16 cellular contexts compared by ENCODE assay signal in genomic region chr13:98665638-98665995, GRCh38.
A peak's percentile ranks its signal among the peaks of the same experiment; 100 is the strongest.
DNase-seq lines count a peak whose midpoint lies in the region; ATAC-seq, FAIRE-seq and TF ChIP-seq lines count a peak whose summit lies in the region.
"Had no signal": no experiment of that assay in that cellular context is flagged by ENCODE, and none has a peak within 500 bp of the region (broad histone marks: within the 10 kb centered on the region; RNA-seq: fewer than 3 reads in every experiment).

No MANE protein-coding gene starts in this region.

- no peak for FAIRE-seq in A549 (lab: Jason Lieb, UNC)
- FAIRE-seq: H1, K562 had no signal

- H3K27ac Mint-ChIP-seq in stimulated activated naive CD8-positive, alpha-beta T cell treated with anti-CD3 and anti-CD28 coated beads, Interleukin-15, amount 100 ng/mL, for 72 hours: no peak overlapping the region
- H3K27ac Mint-ChIP-seq: CD4-positive, CD25-positive, alpha-beta regulatory T cell had no signal

- H3K4me1 ChIP-seq in A549: peaks cover 21% of the 10 kb centered on the region
- no peaks in the 10 kb centered on the region for H3K4me1 ChIP-seq in HEK293 (ENCODE audit: control insufficient read depth, insufficient read depth, low read length)
- peaks cover 27% of the 10 kb centered on the region for H3K4me1 ChIP-seq in PC-9 (replicated peaks; ENCODE audit: insufficient read depth)
- H3K4me1 ChIP-seq in left lung: no peaks in the 10 kb centered on the region

- intact Hi-C loops in PC-9 (cut with micrococcal nuclease; ENCODE audit: unreplicated experiment): no loop called here
- intact Hi-C loops in left lung (cut with DNase I): no loop called here

- H3K27ac ChIP-seq in A549: peak overlapping the region in 1 of 2 experiments; percentile 35; a peak in 1 of 6 replicates
- H3K27ac ChIP-seq in HEK293 (ENCODE audit: extremely low read depth, low read depth, low read length): no peak overlapping the region
- H3K27ac ChIP-seq in PC-9: peak overlapping the region; percentile 38; the same call in 1 of the 2 replicates
- H3K27ac ChIP-seq in left lung: no peak overlapping the region

- no peak for TF ChIP-seq CTCF in A549 (IDR thresholded peaks at IDR 0.05)
- TF ChIP-seq CTCF in HEK293 (tag by site-specific recombination; IDR thresholded peaks at IDR 0.05): no peak
- TF ChIP-seq CTCF in PC-9 (conservative IDR thresholded peaks at IDR 0.05): no peak
- no peak for TF ChIP-seq CTCF in left lung (IDR thresholded peaks at IDR 0.05)

- H3K79me2 ChIP-seq in PC-9 (ENCODE audit: low read depth): no peaks in the 10 kb centered on the region

- peaks cover 27% of the 10 kb centered on the region for H3K27me3 Mint-ChIP-seq in stimulated activated naive CD8-positive, alpha-beta T cell treated with anti-CD3 and anti-CD28 coated beads, Interleukin-15, amount 100 ng/mL, for 72 hours

- POLR2A ChIA-PET in A549 (lab: Yijun Ruan, JAX) (no interaction called here), HEK293 (lab: Yijun Ruan, JAX) (interaction anchor here (0.6 kb wide), 1 partner anchor 8 kb away, joined by 3 read pairs; no protein-coding TSS in a partner anchor), PC-9 (lab: Charles Lee; ENCODE audit: unreplicated experiment) (no interaction called here)

- no peak overlapping the region for H3K4me3 Mint-ChIP-seq in stimulated activated naive CD8-positive, alpha-beta T cell treated with anti-CD3 and anti-CD28 coated beads, Interleukin-15, amount 100 ng/mL, for 72 hours
- H3K4me3 Mint-ChIP-seq: CD4-positive, CD25-positive, alpha-beta regulatory T cell had no signal

- H4K20me1 ChIP-seq in PC-9 (ENCODE audit: insufficient read depth): no peaks in the 10 kb centered on the region

- no peak overlapping the region for H2AFZ ChIP-seq in PC-9

- H3K36me3 ChIP-seq in HEK293 (ENCODE audit: control insufficient read depth in 2 of 2, insufficient read depth in 1 of 2, low read length in 2 of 2) (no peaks in the 10 kb centered on the region), PC-9 (ENCODE audit: low read depth) (no peaks in the 10 kb centered on the region), left lung (no peaks in the 10 kb centered on the region)

- peaks cover 19% of the 10 kb centered on the region; the same call in 1 of the 2 replicates for H3F3A ChIP-seq in PC-9 (ENCODE audit: insufficient read depth, low read depth)

- H3K9me3 ChIP-seq in A549: no peaks in the 10 kb centered on the region
- H3K9me3 ChIP-seq in HEK293 (ENCODE audit: control insufficient read depth, insufficient read depth, low read depth, low read length): no peaks in the 10 kb centered on the region
- H3K9me3 ChIP-seq in PC-9 (ENCODE audit: insufficient read depth, low read depth): no peaks in the 10 kb centered on the region
- H3K9me3 ChIP-seq in left lung: no peaks in the 10 kb centered on the region

- H3K4me2 ChIP-seq in A549 (peak overlapping the region; percentile 62), PC-9 (peak overlapping the region; percentile 39)

- H3K27me3 ChIP-seq in PC-9 (ENCODE audit: insufficient read depth, low read depth) (no peaks in the 10 kb centered on the region), left lung (no peaks in the 10 kb centered on the region)

- CTCF ChIA-PET in A549 (lab: Yijun Ruan, JAX) (interaction anchor here (1.6 to 2.1 kb wide), 3 partner anchors 12 to 220 kb away, joined by 3 to 9 read pairs (median 8); no protein-coding TSS in a partner anchor), HEK293 (lab: Yijun Ruan, JAX) (interaction anchor here (0.5 to 1.9 kb wide), 6 partner anchors 12 to 215 kb away, joined by 3 to 17 read pairs (median 3); no protein-coding TSS in a partner anchor), PC-9 (lab: Charles Lee) (interaction anchor here (0.6 kb wide), 1 partner anchor 21 kb away, joined by 7 read pairs; no protein-coding TSS in a partner anchor)

- no peaks in the 10 kb centered on the region for H3K9me3 Mint-ChIP-seq in stimulated activated naive CD8-positive, alpha-beta T cell treated with anti-CD3 and anti-CD28 coated beads, Interleukin-15, amount 100 ng/mL, for 72 hours
- H3K9me3 Mint-ChIP-seq: CD4-positive, CD25-positive, alpha-beta regulatory T cell had no signal

- TF ChIP-seq POLR2A in A549 (IDR thresholded peaks at IDR 0.05; ENCODE audit: low read length): no peak
- TF ChIP-seq POLR2A in GM18505 (IDR thresholded peaks at IDR 0.05; ENCODE audit: borderline replicate concordance, extremely low read depth, insufficient read depth, insufficient read length): no peak

- no TSS peak for BruUV-seq in PC-9 (replicated peaks; lab: Mats Ljungman, UMichigan)

- H3K4me1 Mint-ChIP-seq in stimulated activated naive CD8-positive, alpha-beta T cell treated with anti-CD3 and anti-CD28 coated beads, Interleukin-15, amount 100 ng/mL, for 72 hours: peaks cover 25% of the 10 kb centered on the region

- no peak for TF ChIP-seq EP300 in A549 (IDR thresholded peaks at IDR 0.05)

- no peaks in the 10 kb centered on the region for H3K9me2 ChIP-seq in PC-9 (ENCODE audit: insufficient read depth)

- ATAC-seq in A549: no peak
- ATAC-seq in left lung: peak; percentile 34
- no peak for ATAC-seq in stimulated activated naive CD8-positive, alpha-beta T cell treated with anti-CD3 and anti-CD28 coated beads, Interleukin-15, amount 100 ng/mL, for 72 hours
- no peak for ATAC-seq in HG02588 (IDR thresholded peaks at IDR 0.05; ENCODE audit: unreplicated experiment)
- no peak for ATAC-seq in GM21825 (IDR thresholded peaks at IDR 0.05; ENCODE audit: unreplicated experiment)
- no peak for ATAC-seq in GM18505 (IDR thresholded peaks at IDR 0.05; ENCODE audit: unreplicated experiment)
- ATAC-seq: K562 had no signal

- TF ChIP-seq RAD21 in A549 (conservative IDR thresholded peaks at IDR 0.05 in 1 of 2, IDR thresholded peaks at IDR 0.05 in 1 of 2): no peak

- no peak for DNase-seq in A549 (ENCODE audit: low read depth in 1 of 2, low spot score in 1 of 2)
- DNase-seq in PC-9: peak in 1 of 2 experiments; percentile 79
- DNase-seq in left lung: no peak
- no peak for DNase-seq in stimulated activated naive CD8-positive, alpha-beta T cell treated with anti-CD3 and anti-CD28 coated beads, Interleukin-15, amount 100 ng/mL, for 72 hours
- DNase-seq: AML-193; CD4-positive, CD25-positive, alpha-beta regulatory T cell; DND-41; GF-D8; NCI-H1105; NCI-H1694 treated with DMSO at 0.1 percent for 48 hours had no signal

- no peak overlapping the region for H3K4me3 ChIP-seq in A549
- no peak overlapping the region for H3K4me3 ChIP-seq in HEK293 (ENCODE audit: low read depth, low read length)
- H3K4me3 ChIP-seq in PC-9: no peak overlapping the region
- no peak overlapping the region for H3K4me3 ChIP-seq in left lung
- H3K4me3 ChIP-seq: K562 had no signal

TF ChIP-seq in A549, 52 proteins besides CTCF, POLR2A, EP300 and RAD21:
- no peak for TF ChIP-seq HDAC2 (IDR thresholded peaks at IDR 0.05)
- TF ChIP-seq SREBF2 (IDR thresholded peaks at IDR 0.05): no peak
- no peak for TF ChIP-seq CBX8 (IDR thresholded peaks at IDR 0.05)
- TF ChIP-seq MAFK (IDR thresholded peaks at IDR 0.05; ENCODE audit: partially characterized antibody): no peak
- no peak for TF ChIP-seq JUN (IDR thresholded peaks at IDR 0.05)

TF ChIP-seq in HEK293, 187 proteins besides CTCF, POLR2A, EP300 and RAD21:
- TF ChIP-seq ZNF585B (tag by site-specific recombination; IDR thresholded peaks at IDR 0.05) (0 out of 2 replicates have a peak, but pooled peaks have one; percentile 17), ZNF501 (tag by site-specific recombination; IDR thresholded peaks at IDR 0.05) (no peak), ZBTB21 (tag by site-specific recombination; IDR thresholded peaks at IDR 0.05) (no peak)
TF ChIP-seq in HEK293: peak in this region for 1.
